ENCODE assay signal across 8 cellular contexts in genomic region chrX:123961268-123962005, GRCh38. TPM values are rescaled to one million over a fixed set of nuclear protein-coding genes. Genes with fewer than 3 reads are reported as not detected.
DNase-seq lines count a peak whose midpoint lies in the region; ATAC-seq and FAIRE-seq lines count a peak whose summit lies in the region.

STAG2 (plus strand) TSS chrX:123961706; CDS start chrX:124022628, 60,922 bp downstream.

- intact Hi-C loops in T-helper 2 cell treated with Interferon-gamma antibody and Interleukin-4, amounts not matched to agents 100 ng/mL and 5 ng/mL, for 36 hours (cut with micrococcal nuclease) = loop anchor here (1.0 to 5.0 kb wide), 4 partner anchors 84 to 776 kb away; partner anchors contain the start of gene SH2D1A
- intact Hi-C loops in left cardiac atrium (cut with DNase I) = no loop called here

- ATAC-seq in left cardiac atrium (peak; percentile 65 to 67), HG02588 (IDR thresholded peaks at IDR 0.05; ENCODE audit: unreplicated experiment) (no peak)

- FAIRE-seq in GM18507 (lab: Jason Lieb, UNC) = peak; percentile 81
- no peak for FAIRE-seq in urothelium cell line (lab: Jason Lieb, UNC)

- DNase-seq in GM18507 (ENCODE audit: extremely low spot score, insufficient read length, low read depth) = no peak
- peak; percentile 48 for DNase-seq in NCI-H2029 treated with DMSO at 0.1 percent for 48 hours (lab: John Stamatoyannopoulos, UW)
- peak; percentile 3 to 88 (median 67) for DNase-seq in anterior cingulate cortex (lab: John Stamatoyannopoulos, UW)
- peak; percentile 77 for DNase-seq in left cardiac atrium
- DNase-seq in pons (ENCODE audit: low spot score) = peak; percentile 81
- DNase-seq in urothelium cell line (ENCODE audit: low spot score) = peak; percentile 23

RNA-seq across cellular contexts. Expression of gene STAG2, which starts in this region (rescaled TPM):
- 73.3 and 78.7 TPM in 2 replicates for total RNA-seq in T-helper 2 cell treated with Interferon-gamma antibody and Interleukin-4, amounts not matched to agents 100 ng/mL and 5 ng/mL, for 36 hours
- 10 to 100 TPM; 31.8 to 34.6 TPM for total RNA-seq in left cardiac atrium
